1 cellular context compared by ENCODE assay signal in genomic region chr1:157045251-157046218, GRCh38.
TF ChIP-seq lines count a peak whose summit lies in the region.

TSS of gene ARHGEF11 (minus strand) at chr1:157045742. CDS start at chr1:157044330, 1,412 bp downstream.

TF ChIP-seq in K562, 482 proteins besides CTCF, POLR2A, EP300 and RAD21 (continued from another document and continues in another):
- TF ChIP-seq TSHZ1 (CRISPR knock-in tag; IDR thresholded peaks at IDR 0.05) = no peak
- TF ChIP-seq SREBF2 (CRISPR knock-in tag; IDR thresholded peaks at IDR 0.05) = no peak
- no peak for TF ChIP-seq ZSCAN32 (CRISPR knock-in tag; IDR thresholded peaks at IDR 0.05)
- peak; percentile 53; the same call in 1 of the 2 replicates for TF ChIP-seq ZC3H4 (CRISPR knock-in tag; IDR thresholded peaks at IDR 0.05; ENCODE audit: borderline replicate concordance)
- TF ChIP-seq ETV1 (tag; conservative IDR thresholded peaks at IDR 0.05; ENCODE audit: low read depth) = no peak
- TF ChIP-seq, protein P1, sequence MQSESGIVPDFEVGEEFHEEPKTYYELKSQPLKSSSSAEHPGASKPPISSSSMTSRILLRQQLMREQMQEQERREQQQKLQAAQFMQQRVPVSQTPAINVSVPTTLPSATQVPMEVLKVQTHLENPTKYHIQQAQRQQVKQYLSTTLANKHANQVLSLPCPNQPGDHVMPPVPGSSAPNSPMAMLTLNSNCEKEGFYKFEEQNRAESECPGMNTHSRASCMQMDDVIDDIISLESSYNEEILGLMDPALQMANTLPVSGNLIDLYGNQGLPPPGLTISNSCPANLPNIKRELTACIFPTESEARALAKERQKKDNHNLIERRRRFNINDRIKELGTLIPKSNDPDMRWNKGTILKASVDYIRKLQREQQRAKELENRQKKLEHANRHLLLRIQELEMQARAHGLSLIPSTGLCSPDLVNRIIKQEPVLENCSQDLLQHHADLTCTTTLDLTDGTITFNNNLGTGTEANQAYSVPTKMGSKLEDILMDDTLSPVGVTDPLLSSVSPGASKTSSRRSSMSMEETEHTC (IDR thresholded peaks at IDR 0.05) = no peak
- TF ChIP-seq CHD1 (IDR thresholded peaks at IDR 0.05; ENCODE audit: low read length) = peak; percentile 92
- no peak for TF ChIP-seq MIER1 (IDR thresholded peaks at IDR 0.05; ENCODE audit: low read depth)
- TF ChIP-seq E2F6 (IDR thresholded peaks at IDR 0.05; ENCODE audit: borderline replicate concordance in 1 of 2, extremely low read depth in 1 of 2, insufficient read depth in 1 of 2, insufficient read length in 1 of 2, low read depth in 1 of 2, low read length in 1 of 2, poor library complexity in 1 of 2, severe bottlenecking in 1 of 2) = peak; percentile 57 to 72
- no peak for TF ChIP-seq ATF1 (CRISPR knock-in tag; IDR thresholded peaks at IDR 0.05)
- TF ChIP-seq ATF1 (tag; IDR thresholded peaks at IDR 0.05) = no peak
- TF ChIP-seq ZNF57 (CRISPR knock-in tag; IDR thresholded peaks at IDR 0.05) = no peak
- TF ChIP-seq HDAC3 (IDR thresholded peaks at IDR 0.05; ENCODE audit: borderline replicate concordance, partially characterized antibody) = no peak
- TF ChIP-seq, protein P2, sequence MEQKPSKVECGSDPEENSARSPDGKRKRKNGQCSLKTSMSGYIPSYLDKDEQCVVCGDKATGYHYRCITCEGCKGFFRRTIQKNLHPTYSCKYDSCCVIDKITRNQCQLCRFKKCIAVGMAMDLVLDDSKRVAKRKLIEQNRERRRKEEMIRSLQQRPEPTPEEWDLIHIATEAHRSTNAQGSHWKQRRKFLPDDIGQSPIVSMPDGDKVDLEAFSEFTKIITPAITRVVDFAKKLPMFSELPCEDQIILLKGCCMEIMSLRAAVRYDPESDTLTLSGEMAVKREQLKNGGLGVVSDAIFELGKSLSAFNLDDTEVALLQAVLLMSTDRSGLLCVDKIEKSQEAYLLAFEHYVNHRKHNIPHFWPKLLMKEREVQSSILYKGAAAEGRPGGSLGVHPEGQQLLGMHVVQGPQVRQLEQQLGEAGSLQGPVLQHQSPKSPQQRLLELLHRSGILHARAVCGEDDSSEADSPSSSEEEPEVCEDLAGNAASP (IDR thresholded peaks at IDR 0.05) = no peak
- TF ChIP-seq DMBX1 (CRISPR knock-in tag; IDR thresholded peaks at IDR 0.05; ENCODE audit: borderline replicate concordance) = no peak
- TF ChIP-seq GATAD2A (IDR thresholded peaks at IDR 0.05) = no peak
- no peak for TF ChIP-seq TCF7 (IDR thresholded peaks at IDR 0.05; ENCODE audit: borderline replicate concordance)
- 0 out of 2 replicates have a peak, but pooled peaks have one; percentile 50 for TF ChIP-seq ZNF592 (IDR thresholded peaks at IDR 0.05)
- peak; percentile 54; the same call in 1 of the 2 replicates for TF ChIP-seq ESRRA (IDR thresholded peaks at IDR 0.05; ENCODE audit: borderline replicate concordance, low read depth)
- TF ChIP-seq SRSF1 (IDR thresholded peaks at IDR 0.05; ENCODE audit: low read depth, low read length) = no peak
- TF ChIP-seq ZNF445 (CRISPR knock-in tag; IDR thresholded peaks at IDR 0.05; ENCODE audit: low read depth) = no peak
- TF ChIP-seq HDAC1 (IDR thresholded peaks at IDR 0.05) = no peak
- no peak for TF ChIP-seq RAD51 (IDR thresholded peaks at IDR 0.05; ENCODE audit: borderline replicate concordance, low read depth)
- TF ChIP-seq MXI1 (IDR thresholded peaks at IDR 0.05; ENCODE audit: low read depth, low read length) = no peak
- no peak for TF ChIP-seq ZNF311 (CRISPR knock-in tag; IDR thresholded peaks at IDR 0.05)
- TF ChIP-seq, protein P3, sequence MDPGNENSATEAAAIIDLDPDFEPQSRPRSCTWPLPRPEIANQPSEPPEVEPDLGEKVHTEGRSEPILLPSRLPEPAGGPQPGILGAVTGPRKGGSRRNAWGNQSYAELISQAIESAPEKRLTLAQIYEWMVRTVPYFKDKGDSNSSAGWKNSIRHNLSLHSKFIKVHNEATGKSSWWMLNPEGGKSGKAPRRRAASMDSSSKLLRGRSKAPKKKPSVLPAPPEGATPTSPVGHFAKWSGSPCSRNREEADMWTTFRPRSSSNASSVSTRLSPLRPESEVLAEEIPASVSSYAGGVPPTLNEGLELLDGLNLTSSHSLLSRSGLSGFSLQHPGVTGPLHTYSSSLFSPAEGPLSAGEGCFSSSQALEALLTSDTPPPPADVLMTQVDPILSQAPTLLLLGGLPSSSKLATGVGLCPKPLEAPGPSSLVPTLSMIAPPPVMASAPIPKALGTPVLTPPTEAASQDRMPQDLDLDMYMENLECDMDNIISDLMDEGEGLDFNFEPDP (CRISPR knock-in tag; IDR thresholded peaks at IDR 0.05) = no peak
- TF ChIP-seq RCOR1 (IDR thresholded peaks at IDR 0.05; ENCODE audit: borderline replicate concordance in 1 of 2, low read depth in 2 of 2, low read length in 2 of 2) = 0 out of 4 replicates have a peak, but pooled peaks of 1 of the 2 experiments have one; percentile 7
- TF ChIP-seq HMGXB4 (CRISPR knock-in tag; IDR thresholded peaks at IDR 0.05) = 0 out of 2 replicates have a peak, but pooled peaks have one; percentile 19
- no peak for TF ChIP-seq ARID2 (IDR thresholded peaks at IDR 0.05)
- TF ChIP-seq ZNF551 (CRISPR knock-in tag; IDR thresholded peaks at IDR 0.05) = no peak
- no peak for TF ChIP-seq RBM39 (optimal IDR thresholded peaks at IDR 0.05; ENCODE audit: low read depth, low read length)
- TF ChIP-seq JUND (IDR thresholded peaks at IDR 0.05; ENCODE audit: borderline replicate concordance, low read depth, low read length) = no peak; the same call in 1 of the 2 replicates
- no peak; the same call in 2 of the 3 replicates for TF ChIP-seq JUND (tag; IDR thresholded peaks at IDR 0.05; ENCODE audit: borderline replicate concordance, low read depth, low read length)
- TF ChIP-seq, protein P4, sequence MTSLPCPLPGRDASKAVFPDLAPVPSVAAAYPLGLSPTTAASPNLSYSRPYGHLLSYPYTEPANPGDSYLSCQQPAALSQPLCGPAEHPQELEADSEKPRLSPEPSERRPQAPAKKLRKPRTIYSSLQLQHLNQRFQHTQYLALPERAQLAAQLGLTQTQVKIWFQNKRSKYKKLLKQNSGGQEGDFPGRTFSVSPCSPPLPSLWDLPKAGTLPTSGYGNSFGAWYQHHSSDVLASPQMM (CRISPR knock-in tag; IDR thresholded peaks at IDR 0.05) = no peak
- TF ChIP-seq POLR2G (IDR thresholded peaks at IDR 0.05; ENCODE audit: low read depth, low read length) = peak; percentile 88
- no peak for TF ChIP-seq ETV6 (IDR thresholded peaks at IDR 0.05; ENCODE audit: borderline replicate concordance in 1 of 2, low read depth in 2 of 2, low read length in 1 of 2)
- TF ChIP-seq ETV6 (CRISPR knock-in tag; IDR thresholded peaks at IDR 0.05; ENCODE audit: borderline replicate concordance) = no peak
- TF ChIP-seq ILF3 (IDR thresholded peaks at IDR 0.05; ENCODE audit: borderline replicate concordance) = no peak
- TF ChIP-seq HNRNPLL (IDR thresholded peaks at IDR 0.05; ENCODE audit: low read depth, low read length, poor library complexity, severe bottlenecking) = no peak
- TF ChIP-seq TRIM28 (IDR thresholded peaks at IDR 0.05) = no peak
- TF ChIP-seq NR1H2 (CRISPR knock-in tag; IDR thresholded peaks at IDR 0.05) = no peak
- TF ChIP-seq, protein P5, sequence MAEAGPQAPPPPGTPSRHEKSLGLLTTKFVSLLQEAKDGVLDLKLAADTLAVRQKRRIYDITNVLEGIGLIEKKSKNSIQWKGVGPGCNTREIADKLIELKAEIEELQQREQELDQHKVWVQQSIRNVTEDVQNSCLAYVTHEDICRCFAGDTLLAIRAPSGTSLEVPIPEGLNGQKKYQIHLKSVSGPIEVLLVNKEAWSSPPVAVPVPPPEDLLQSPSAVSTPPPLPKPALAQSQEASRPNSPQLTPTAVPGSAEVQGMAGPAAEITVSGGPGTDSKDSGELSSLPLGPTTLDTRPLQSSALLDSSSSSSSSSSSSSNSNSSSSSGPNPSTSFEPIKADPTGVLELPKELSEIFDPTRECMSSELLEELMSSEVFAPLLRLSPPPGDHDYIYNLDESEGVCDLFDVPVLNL (CRISPR knock-in tag; IDR thresholded peaks at IDR 0.05; ENCODE audit: low read depth) = no peak
- TF ChIP-seq ELF2 (CRISPR knock-in tag; IDR thresholded peaks at IDR 0.05) = no peak
- TF ChIP-seq RBM14 (IDR thresholded peaks at IDR 0.05; ENCODE audit: borderline replicate concordance, insufficient read depth, low read depth, low read length) = no peak
- no peak for TF ChIP-seq TOE1 (IDR thresholded peaks at IDR 0.05; ENCODE audit: borderline replicate concordance)
- TF ChIP-seq TOE1 (CRISPR knock-in tag; IDR thresholded peaks at IDR 0.05; ENCODE audit: borderline replicate concordance, low read depth) = no peak
- TF ChIP-seq HLTF (IDR thresholded peaks at IDR 0.05) = no peak
- peak; percentile 93 for TF ChIP-seq RB1 (IDR thresholded peaks at IDR 0.05; ENCODE audit: low read depth)
- no peak for TF ChIP-seq NUFIP1 (IDR thresholded peaks at IDR 0.05; ENCODE audit: partially characterized antibody)
- TF ChIP-seq, protein P6, sequence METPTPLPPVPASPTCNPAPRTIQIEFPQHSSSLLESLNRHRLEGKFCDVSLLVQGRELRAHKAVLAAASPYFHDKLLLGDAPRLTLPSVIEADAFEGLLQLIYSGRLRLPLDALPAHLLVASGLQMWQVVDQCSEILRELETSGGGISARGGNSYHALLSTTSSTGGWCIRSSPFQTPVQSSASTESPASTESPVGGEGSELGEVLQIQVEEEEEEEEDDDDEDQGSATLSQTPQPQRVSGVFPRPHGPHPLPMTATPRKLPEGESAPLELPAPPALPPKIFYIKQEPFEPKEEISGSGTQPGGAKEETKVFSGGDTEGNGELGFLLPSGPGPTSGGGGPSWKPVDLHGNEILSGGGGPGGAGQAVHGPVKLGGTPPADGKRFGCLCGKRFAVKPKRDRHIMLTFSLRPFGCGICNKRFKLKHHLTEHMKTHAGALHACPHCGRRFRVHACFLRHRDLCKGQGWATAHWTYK (CRISPR knock-in tag; IDR thresholded peaks at IDR 0.05) = 0 out of 2 replicates have a peak, but pooled peaks have one; percentile 11
- TF ChIP-seq RFX7 (CRISPR knock-in tag; IDR thresholded peaks at IDR 0.05) = no peak
- no peak for TF ChIP-seq DACH1 (IDR thresholded peaks at IDR 0.05; ENCODE audit: partially characterized antibody)
- TF ChIP-seq PCBP2 (IDR thresholded peaks at IDR 0.05; ENCODE audit: low read depth, low read length, poor library complexity, severe bottlenecking) = no peak
